22 cellular contexts compared by ENCODE assay signal in the genomic region with DNA sequence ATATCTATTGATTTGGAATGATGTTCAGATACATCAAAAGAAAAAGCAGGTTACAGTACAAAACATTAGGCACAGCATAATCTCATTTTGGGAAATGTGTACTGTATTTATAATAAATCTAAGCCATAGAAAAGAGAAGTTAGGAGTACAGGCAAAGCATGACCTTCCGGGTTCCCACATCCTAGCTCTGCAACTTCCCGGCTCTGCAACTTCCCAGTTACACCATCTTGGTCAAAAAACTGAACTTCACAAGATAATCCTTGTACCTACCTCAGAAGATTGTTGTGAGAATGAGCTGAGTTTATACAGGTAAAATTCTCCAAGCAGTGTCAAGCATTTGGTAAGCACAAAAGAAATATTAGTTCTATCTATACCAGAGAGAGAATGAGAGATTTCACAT. TPM values are rescaled to one million over a fixed set of nuclear protein-coding genes. Genes with fewer than 3 reads are reported as not detected.
"Had no signal": no experiment of that assay in that cellular context is flagged by ENCODE, and none has a peak within 500 bp of the region (broad histone marks: within the 10 kb centered on the region; RNA-seq: fewer than 3 reads in every experiment).

No MANE protein-coding gene starts in this region.

- H3K9ac ChIP-seq: parathyroid adenoma had no signal

- H3K9me3 ChIP-seq: ascending aorta, breast epithelium, gastroesophageal sphincter, heart right ventricle, sigmoid colon, tibial artery, uterus had no signal

- H3K4me3 ChIP-seq: ascending aorta, breast epithelium, gastroesophageal sphincter, heart right ventricle, sigmoid colon, tibial artery, uterus had no signal

- H3K79me2 ChIP-seq: parathyroid adenoma had no signal

- H3K27me3 ChIP-seq: ascending aorta, breast epithelium, gastroesophageal sphincter, heart right ventricle, sigmoid colon, tibial artery, uterus had no signal

- H3K36me3 ChIP-seq: ascending aorta, breast epithelium, gastroesophageal sphincter, heart right ventricle, sigmoid colon, tibial artery, uterus had no signal

- H2AFZ ChIP-seq: parathyroid adenoma had no signal

- DNase-seq: activated CD4-positive, alpha-beta T cell treated with anti-CD3 and anti-CD28 coated beads, Interleukin-2, amount 50 U/mL, for 1 hour; activated CD4-positive, CD25-positive, alpha-beta regulatory T cell treated with anti-CD3 and anti-CD28 coated beads, Interleukin-2, amount 50 U/mL, for 72 hours; activated CD8-positive, alpha-beta memory T cell treated with anti-CD3 and anti-CD28 coated beads for 24 hours; activated CD8-positive, alpha-beta memory T cell treated with anti-CD3 and anti-CD28 coated beads, Interleukin-2, amount 50 U/mL, for 48 hours; activated gamma-delta T cell; cerebellar nuclear complex; effector CD8-positive, alpha-beta T cell; heart right ventricle; kidney glomerular epithelial cell; left ventricle myocardium superior; mesenchymal stem cell; naive thymus-derived CD4-positive, alpha-beta T cell; sigmoid colon; stimulated activated naive B cell treated with anti-CD40 and anti-IgM and Interleukin-4, amounts not matched to agents 10 μg/mL and 1 μg/mL and 100 μg/mL, for 72 hours; T1000; tibial artery; uterus had no signal

- H3K36me3 Mint-ChIP-seq: activated naive CD4-positive, alpha-beta T cell treated with anti-CD3 and anti-CD28 coated beads, Interleukin-2, amount 50 U/mL, for 24 hours had no signal

- H3K4me1 ChIP-seq: uterus had no signal

- H3K9me3 Mint-ChIP-seq: activated naive CD4-positive, alpha-beta T cell treated with anti-CD3 and anti-CD28 coated beads, Interleukin-2, amount 50 U/mL, for 24 hours had no signal

- H3K27me3 Mint-ChIP-seq: activated naive CD4-positive, alpha-beta T cell treated with anti-CD3 and anti-CD28 coated beads, Interleukin-2, amount 50 U/mL, for 24 hours; stimulated activated naive B cell treated with anti-CD40 and anti-IgM and Interleukin-4, amounts not matched to agents 10 μg/mL and 1 μg/mL and 100 μg/mL, for 72 hours had no signal

- H3K27ac Mint-ChIP-seq: activated naive CD4-positive, alpha-beta T cell treated with anti-CD3 and anti-CD28 coated beads, Interleukin-2, amount 50 U/mL, for 24 hours; naive thymus-derived CD4-positive, alpha-beta T cell; stimulated activated naive B cell treated with anti-CD40 and anti-IgM and Interleukin-4, amounts not matched to agents 10 μg/mL and 1 μg/mL and 100 μg/mL, for 72 hours had no signal

- H3K27ac ChIP-seq: ascending aorta, breast epithelium, gastroesophageal sphincter, parathyroid adenoma, sigmoid colon, tibial artery, uterus had no signal

- H3K4me3 Mint-ChIP-seq: activated naive CD4-positive, alpha-beta T cell treated with anti-CD3 and anti-CD28 coated beads, Interleukin-2, amount 50 U/mL, for 24 hours; naive thymus-derived CD4-positive, alpha-beta T cell; stimulated activated naive B cell treated with anti-CD40 and anti-IgM and Interleukin-4, amounts not matched to agents 10 μg/mL and 1 μg/mL and 100 μg/mL, for 72 hours had no signal

RNA-seq across cellular contexts. Expression of gene SLC44A3, which starts 21.7 kb away (rescaled TPM):
- total RNA-seq: ascending aorta had no signal
- polyA plus RNA-seq: naive thymus-derived CD4-positive, alpha-beta T cell had no signal
